8 cellular contexts compared by ENCODE assay signal in the genomic region with DNA sequence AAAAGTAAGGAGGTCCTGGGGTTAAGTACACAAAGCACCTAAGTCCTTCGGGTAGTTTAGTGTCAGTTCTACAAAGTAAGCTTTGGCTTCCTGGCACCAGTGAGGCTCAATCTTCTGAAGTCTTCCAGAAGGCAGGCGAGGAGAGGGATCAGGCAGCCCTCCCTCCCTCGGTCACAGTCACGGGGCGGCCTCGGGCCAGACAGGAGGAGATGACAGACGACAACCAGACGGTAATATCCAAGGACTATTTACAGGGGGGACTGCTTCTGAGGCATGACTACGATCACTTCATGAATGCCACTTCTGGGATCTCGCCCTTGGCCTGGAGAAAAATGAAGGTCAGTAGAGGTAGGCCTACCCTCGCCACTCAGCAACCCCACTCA. TPM values are rescaled to one million over a fixed set of nuclear protein-coding genes. Genes with fewer than 3 reads are reported as not detected.
DNase-seq lines count a peak whose midpoint lies in the region; ATAC-seq and TF ChIP-seq lines count a peak whose summit lies in the region.

No MANE protein-coding gene starts in this region.

- H3K27ac ChIP-seq in Peyer's patch (peak overlapping the region; percentile 68 to 91 (median 74)), neutrophil (peak overlapping the region; percentile 79)

- TF ChIP-seq CTCF in Peyer's patch (IDR thresholded peaks at IDR 0.05) (no peak), epithelial cell of esophagus (IDR thresholded peaks at IDR 0.05; ENCODE audit: insufficient read depth, low read depth, low read length, missing control alignments) (no peak), neutrophil (IDR thresholded peaks at IDR 0.05) (no peak), GM10248 (IDR thresholded peaks at IDR 0.05; ENCODE audit: control extremely low read depth, extremely low read depth, low read depth, missing control alignments) (no peak)

- H3K4me3 ChIP-seq in Peyer's patch (peak overlapping the region; percentile 59 to 94 (median 66)), epithelial cell of esophagus (ENCODE audit: low read length) (peak overlapping the region; percentile 4), neutrophil (ENCODE audit: low read depth in 1 of 2, low read length in 1 of 2) (peak overlapping the region; percentile 67 to 71)

- ATAC-seq in GM18505 (IDR thresholded peaks at IDR 0.05; ENCODE audit: unreplicated experiment) (peak; percentile 6), HG03469 (IDR thresholded peaks at IDR 0.05; ENCODE audit: unreplicated experiment) (no peak)

- H3K9me3 ChIP-seq in Peyer's patch (no peaks in the 10 kb centered on the region), neutrophil (no peaks in the 10 kb centered on the region)

- DNase-seq in Peyer's patch (no peak), epithelial cell of esophagus (ENCODE audit: low read depth) (no peak), NCI-H748 treated with DMSO at 0.1 percent for 48 hours (lab: John Stamatoyannopoulos, UW) (no peak), GM10248 (ENCODE audit: extremely low spot score) (no peak), H4 (ENCODE audit: low spot score) (no peak)

- CTCF ChIA-PET in GM10248 (lab: Yijun Ruan, JAX): interaction anchor here (1.1 kb wide), 1 partner anchor 44 kb away, joined by 3 read pairs; no protein-coding TSS in a partner anchor

- H3K4me1 ChIP-seq in Peyer's patch (peaks cover 5 to 42% (median 20%) of the 10 kb centered on the region in 4 donors), neutrophil (ENCODE audit: control insufficient read depth in 1 of 2, insufficient read depth in 1 of 2, low read depth in 1 of 2, low read length in 1 of 2) (peaks cover 38 to 44% of the 10 kb centered on the region in 2 experiments)

- H3K27me3 ChIP-seq in Peyer's patch: no peaks in the 10 kb centered on the region
- H3K27me3 ChIP-seq in neutrophil: no peaks in the 10 kb centered on the region

- H3K36me3 ChIP-seq in Peyer's patch (peaks cover 0 to 66% (median 2%) of the 10 kb centered on the region in 3 donors), neutrophil (peaks cover 65% of the 10 kb centered on the region)

- POLR2A ChIA-PET in GM10248 (lab: Yijun Ruan, JAX): interaction anchor here (1.3 to 4.3 kb wide), 2 partner anchors 9 to 14 kb away, joined by 4 to 28 read pairs; no protein-coding TSS in a partner anchor

- TF ChIP-seq POLR2A in GM18505 (IDR thresholded peaks at IDR 0.05; ENCODE audit: borderline replicate concordance, extremely low read depth, insufficient read depth, insufficient read length): no peak
- TF ChIP-seq POLR2A in Peyer's patch (IDR thresholded peaks at IDR 0.05): no peak

RNA-seq across cellular contexts. Expression of a gene that starts 0.4 kb away (rescaled TPM):
- 10 to 100 TPM; 13.8 to 34.5 (median 19.8) TPM for total RNA-seq in Peyer's patch
- total RNA-seq in H4 (2014; rRNA removed; shearing (Covaris generic)): 43.1 and 62.4 TPM in 2 replicates

RNA-seq across cellular contexts. Expression of a gene that starts 5.0 kb away (rescaled TPM):
- 100 to 1,000 TPM in 1 of 4 donors, 10 to 100 TPM in 3; 28.9 to 112 (median 83.6) TPM for total RNA-seq in Peyer's patch
- 77.5 and 85.5 TPM in 2 replicates for total RNA-seq in H4 (2014; rRNA removed; shearing (Covaris generic))

RNA-seq across cellular contexts. Expression of a gene that starts 13.1 kb away (rescaled TPM):
- 100 to 1,000 TPM in 2 of 4 donors, 10 to 100 TPM in 2; 45.2 to 120 (median 102) TPM for total RNA-seq in Peyer's patch
- total RNA-seq in H4 (2014; rRNA removed; shearing (Covaris generic)): 25.1 and 31.1 TPM in 2 replicates

RNA-seq across cellular contexts. Expression of a gene that starts 21.0 kb away (rescaled TPM):
- total RNA-seq in Peyer's patch: 10 to 100 TPM; 15.6 to 29.6 (median 17.8) TPM
- 15.0 and 19.1 TPM in 2 replicates for total RNA-seq in H4 (2014; rRNA removed; shearing (Covaris generic))

RNA-seq across cellular contexts. Expression of a gene that starts 30.8 kb away (rescaled TPM):
- 10 to 100 TPM; 12.4 to 33.8 (median 23.5) TPM for total RNA-seq in Peyer's patch
- 140 and 182 TPM in 2 replicates for total RNA-seq in H4 (2014; rRNA removed; shearing (Covaris generic))

Comparison
In these comparisons a context has a peak if more than half of its experiments do, and no peak if none do; other contexts are left out.
1. H3K4me3 ChIP-seq: peak in every context shown above with its lines; median percentile 69 in neutrophil; 66 in Peyer's patch; 4 in epithelial cell of esophagus.